ENCODE assay signal across 18 cellular contexts in genomic region chr6:32288426-32288825, GRCh38.
"Had no signal": no experiment of that assay in that cellular context is flagged by ENCODE, and none has a peak within 500 bp of the region (broad histone marks: within the 10 kb centered on the region; RNA-seq: fewer than 3 reads in every experiment).

No MANE protein-coding gene starts in this region.

- H3K36me3 ChIP-seq: heart left ventricle, left lung, lower lobe of right lung, tibial nerve had no signal

- H3K27me3 ChIP-seq: heart left ventricle, left lung, testis, tibial nerve had no signal

- H3K4me1 ChIP-seq: left lung, lower lobe of right lung had no signal

- H3K4me3 ChIP-seq: coronary artery, heart left ventricle, left lung, lower lobe of right lung, testis, tibial nerve had no signal

- ATAC-seq: esophagus mucosa; heart left ventricle; left lung; lower lobe of right lung; natural killer cell; sciatic nerve; stimulated activated naive B cell treated with anti-CD40 and anti-IgM and Interleukin-4, amounts not matched to agents 10 μg/mL and 1 μg/mL and 100 μg/mL, for 72 hours; stimulated activated naive CD8-positive, alpha-beta T cell treated with anti-CD3 and anti-CD28 coated beads, Interleukin-15, amount 100 ng/mL, for 72 hours had no signal

- H3K9me3 ChIP-seq: heart left ventricle, left lung, lower lobe of right lung, testis, tibial nerve had no signal

- FAIRE-seq: frontal cortex had no signal

- H3K27ac ChIP-seq: coronary artery, heart left ventricle, left lung, lower lobe of right lung, testis, tibial nerve had no signal

- DNase-seq: effector CD4-positive, alpha-beta T cell; endodermal cell; heart left ventricle; islet precursor cell; left lung; lower lobe of right lung; natural killer cell; posterior cingulate gyrus; stimulated activated CD4-positive, alpha-beta T cell treated with anti-CD3 and anti-CD28 coated beads, Interleukin-2, amount 100 ng/mL, for 24 hours; stimulated activated CD4-positive, alpha-beta T cell treated with anti-CD3 and anti-CD28 coated beads, Interleukin-4, amount 100 ng/mL, for 4 hours; stimulated activated naive B cell treated with anti-CD40 and anti-IgM and Interleukin-4, amounts not matched to agents 10 μg/mL and 1 μg/mL and 100 μg/mL, for 72 hours; stimulated activated naive CD8-positive, alpha-beta T cell treated with anti-CD3 and anti-CD28 coated beads, Interleukin-15, amount 100 ng/mL, for 72 hours; testis had no signal
